In genomic region chr5:14410068-14410941, GRCh38 we compare ENCODE assay signal across 14 cellular contexts.
A peak's percentile ranks its signal among the peaks of the same experiment; 100 is the strongest.
DNase-seq lines count a peak whose midpoint lies in the region; ATAC-seq and TF ChIP-seq lines count a peak whose summit lies in the region.
"Had no signal": no experiment of that assay in that cellular context is flagged by ENCODE, and none has a peak within 500 bp of the region (broad histone marks: within the 10 kb centered on the region; RNA-seq: fewer than 3 reads in every experiment).

No MANE protein-coding gene starts in this region.

- H3K4me1 Mint-ChIP-seq in CD14-positive monocyte: no peaks in the 10 kb centered on the region
- peaks cover 30% of the 10 kb centered on the region for H3K4me1 Mint-ChIP-seq in CD4-positive, alpha-beta T cell (ENCODE audit: low read depth)

- no peak for TF ChIP-seq CTCF in adrenal gland (IDR thresholded peaks at IDR 0.05)
- TF ChIP-seq CTCF in psoas muscle (IDR thresholded peaks at IDR 0.05): no peak
- no peak for TF ChIP-seq CTCF in CD14-positive monocyte (IDR thresholded peaks at IDR 0.05)
- no peak for TF ChIP-seq CTCF in CD4-positive, alpha-beta T cell (IDR thresholded peaks at IDR 0.05)

- 53 to 74% (median 66%) methylated on average over 25 of the region's 25 CpGs for WGBS in adrenal gland, 4 donors
- WGBS in psoas muscle, 3 donors: 82 to 85% (median 83%) methylated on average over 25 of the region's 25 CpGs

- H3K4me3 Mint-ChIP-seq in CD14-positive monocyte: no peak overlapping the region
- no peak overlapping the region for H3K4me3 Mint-ChIP-seq in CD4-positive, alpha-beta T cell

- ATAC-seq in left cardiac atrium: peak; percentile 56 to 68
- peak in 1 of 4 donors; percentile 32 for ATAC-seq in psoas muscle
- no peak for ATAC-seq in CD4-positive, alpha-beta T cell (ENCODE audit: poor library complexity)
- ATAC-seq: HepG2 had no signal

- POLR2A ChIA-PET in CD4-positive, alpha-beta T cell (lab: Charles Lee): no interaction called here

- H3K36me3 ChIP-seq in adrenal gland (replicated peaks in 1 of 2) (peaks cover 0 to 44% of the 10 kb centered on the region in 2 donors), psoas muscle (ENCODE audit: insufficient read depth in 1 of 2, low read depth in 1 of 2) (peaks cover 4 to 99% of the 10 kb centered on the region in 2 donors)

- H3K4me3 ChIP-seq in adrenal gland: no peak overlapping the region
- no peak overlapping the region for H3K4me3 ChIP-seq in psoas muscle

- peak overlapping the region in 3 of 7 donors; percentile 22 to 73 (median 57) for H3K27ac Mint-ChIP-seq in CD14-positive monocyte
- H3K27ac Mint-ChIP-seq in CD4-positive, alpha-beta T cell: no peak overlapping the region

- H3K4me1 ChIP-seq in adrenal gland (replicated peaks in 1 of 2) (peaks cover 24 to 40% of the 10 kb centered on the region in 2 donors), psoas muscle (no peaks in the 10 kb centered on the region)

- H3K27me3 ChIP-seq in adrenal gland (no peaks in the 10 kb centered on the region), psoas muscle (ENCODE audit: insufficient read depth in 3 of 3, low read length in 2 of 3) (no peaks in the 10 kb centered on the region)
- H3K27me3 ChIP-seq in CD4-positive, alpha-beta T cell (ENCODE audit: control insufficient read depth, insufficient read depth, low read length): no peaks in the 10 kb centered on the region

- H3K9me3 Mint-ChIP-seq in CD14-positive monocyte: no peaks in the 10 kb centered on the region
- no peaks in the 10 kb centered on the region for H3K9me3 Mint-ChIP-seq in CD4-positive, alpha-beta T cell

- CTCF ChIA-PET in CD4-positive, alpha-beta T cell (lab: Charles Lee): no interaction called here

- intact Hi-C loops in adrenal gland (cut with DNase I): no loop called here
- intact Hi-C loops in left cardiac atrium (cut with DNase I): no loop called here
- intact Hi-C loops in psoas muscle (cut with DNase I): no loop called here
- intact Hi-C loops in CD14-positive monocyte (cut with micrococcal nuclease): no loop called here
- intact Hi-C loops in CD4-positive, alpha-beta T cell (cut with DNase I, micrococcal nuclease): no loop called here

- no peaks in the 10 kb centered on the region for H3K9me3 ChIP-seq in adrenal gland (replicated peaks in 1 of 3)
- no peaks in the 10 kb centered on the region for H3K9me3 ChIP-seq in psoas muscle
- no peaks in the 10 kb centered on the region for H3K9me3 ChIP-seq in CD4-positive, alpha-beta T cell (ENCODE audit: control insufficient read depth, low read length)

- H3K27me3 Mint-ChIP-seq in CD14-positive monocyte (ENCODE audit: low read depth in 3 of 3): no peaks in the 10 kb centered on the region
- no peaks in the 10 kb centered on the region for H3K27me3 Mint-ChIP-seq in CD4-positive, alpha-beta T cell

- no peak for TF ChIP-seq POLR2A in adrenal gland (IDR thresholded peaks at IDR 0.05)

- H3K36me3 Mint-ChIP-seq in CD14-positive monocyte: peaks cover 88 to 95% of the 10 kb centered on the region in 2 donors
- H3K36me3 Mint-ChIP-seq in CD4-positive, alpha-beta T cell (ENCODE audit: low read depth): no peaks in the 10 kb centered on the region

- DNase-seq in AG20443 (ENCODE audit: low spot score) (peak; percentile 35), adrenal gland (peak in 2 of 7 donors; percentile 42 to 50), left cardiac atrium (no peak), psoas muscle (no peak), NCI-H774 (lab: John Stamatoyannopoulos, UW) (no peak), CD14-positive monocyte (ENCODE audit: low spot score) (no peak)
- DNase-seq in activated naive CD4-positive, alpha-beta T cell (lab: John Stamatoyannopoulos, UW): no peak
- DNase-seq in CD4-positive, alpha-beta T cell: no peak
- DNase-seq: amniotic stem cell, H7, NCI-H1105 treated with DMSO at 0.1 percent for 48 hours, NCI-H526 had no signal

- H3K27ac ChIP-seq in adrenal gland (peak overlapping the region; percentile 17 to 82 (median 70)), psoas muscle (peak overlapping the region; percentile 38)
- no peak overlapping the region for H3K27ac ChIP-seq in CD4-positive, alpha-beta T cell (ENCODE audit: low read depth, low read length)
- H3K27ac ChIP-seq: RWPE1 had no signal
